Comparison of ENCODE assay signal across 8 cellular contexts in the genomic region with DNA sequence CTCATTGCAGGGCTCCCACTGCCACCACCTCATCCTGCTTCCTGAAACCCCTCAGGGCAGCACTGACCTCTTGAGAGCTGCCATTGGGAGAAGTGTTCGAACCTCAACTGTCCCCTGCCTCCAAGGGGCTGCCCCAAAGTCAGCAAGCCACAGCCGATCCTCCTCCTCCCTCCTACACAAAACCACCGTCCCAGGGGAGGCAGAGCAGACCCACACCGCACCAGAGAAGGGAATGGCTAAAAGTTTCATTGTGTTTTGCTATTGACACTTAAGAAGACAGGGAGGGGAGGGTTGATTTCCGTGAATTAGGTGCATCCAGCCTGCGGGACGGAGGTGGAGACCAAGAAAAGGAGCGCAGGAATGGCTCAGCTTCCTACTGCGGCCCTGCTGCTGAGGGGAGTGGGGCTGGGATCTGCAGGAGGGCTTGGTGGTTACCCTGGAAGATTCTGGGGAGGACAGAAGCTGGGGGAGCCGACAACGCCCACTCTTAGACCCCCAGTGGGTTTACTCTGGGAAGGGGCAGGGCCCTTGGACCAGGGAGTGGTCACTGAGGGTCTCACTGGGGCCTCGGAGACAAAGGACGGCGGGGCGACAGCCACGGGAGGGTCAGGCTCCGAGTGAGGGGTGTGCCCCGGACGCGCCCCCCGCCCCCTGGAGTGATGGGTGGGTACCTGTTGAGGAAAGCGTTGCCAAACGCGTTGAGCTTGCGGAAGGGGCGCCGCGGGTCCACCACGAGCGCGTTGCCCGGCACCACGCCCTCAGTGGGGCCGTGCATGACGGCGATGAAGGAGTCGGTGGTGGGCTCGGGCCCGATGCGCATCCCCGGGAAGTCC. TPM values are rescaled to one million over a fixed set of nuclear protein-coding genes. Genes with fewer than 3 reads are reported as not detected.
DNase-seq lines count a peak whose midpoint lies in the region; ATAC-seq, FAIRE-seq and TF ChIP-seq lines count a peak whose summit lies in the region.

No MANE protein-coding gene starts in this region.

- FAIRE-seq in GM12892 (lab: Jason Lieb, UNC): peak; percentile 89

- peak; percentile 40 for TF ChIP-seq POLR2A in GM12892 (IDR thresholded peaks at IDR 0.05; ENCODE audit: low read depth, low read length)

- peaks cover 7% of the 10 kb centered on the region for H3K4me1 ChIP-seq in iPS-20b (ENCODE audit: insufficient read depth, low read length)

- H3K9me3 Mint-ChIP-seq in activated naive CD8-positive, alpha-beta T cell (ENCODE audit: low read depth): no peaks in the 10 kb centered on the region
- H3K9me3 Mint-ChIP-seq in stimulated activated naive CD8-positive, alpha-beta T cell treated with anti-CD3 and anti-CD28 coated beads, Interleukin-15, Interleukin-2, amounts not matched to agents 100 ng/mL and 50 ng/mL, for 24 hours: no peaks in the 10 kb centered on the region

- H3K4me3 Mint-ChIP-seq in activated naive CD8-positive, alpha-beta T cell: peak overlapping the region; percentile 97
- peak overlapping the region; percentile 97 for H3K4me3 Mint-ChIP-seq in stimulated activated naive CD8-positive, alpha-beta T cell treated with anti-CD3 and anti-CD28 coated beads, Interleukin-15, Interleukin-2, amounts not matched to agents 100 ng/mL and 50 ng/mL, for 24 hours

- no peaks in the 10 kb centered on the region for H3K27me3 Mint-ChIP-seq in activated naive CD8-positive, alpha-beta T cell
- no peaks in the 10 kb centered on the region for H3K27me3 Mint-ChIP-seq in stimulated activated naive CD8-positive, alpha-beta T cell treated with anti-CD3 and anti-CD28 coated beads, Interleukin-15, Interleukin-2, amounts not matched to agents 100 ng/mL and 50 ng/mL, for 24 hours

- H3K27ac ChIP-seq in iPS-20b (ENCODE audit: low read length): no peak overlapping the region

- peaks cover 13% of the 10 kb centered on the region for H3K36me3 ChIP-seq in iPS-20b (ENCODE audit: insufficient read depth, low read depth, low read length)

- peaks cover 3% of the 10 kb centered on the region for H3K36me3 Mint-ChIP-seq in activated naive CD8-positive, alpha-beta T cell
- H3K36me3 Mint-ChIP-seq in stimulated activated naive CD8-positive, alpha-beta T cell treated with anti-CD3 and anti-CD28 coated beads, Interleukin-15, Interleukin-2, amounts not matched to agents 100 ng/mL and 50 ng/mL, for 24 hours (ENCODE audit: low read depth): peaks cover 45% of the 10 kb centered on the region

- peak overlapping the region; percentile 73 for H3K9ac ChIP-seq in iPS-20b (ENCODE audit: low read depth, low read length)

- no peak for DNase-seq in GM12892 (ENCODE audit: insufficient read length)
- DNase-seq in GDM1 (lab: John Stamatoyannopoulos, UW): no peak

- peaks cover 71% of the 10 kb centered on the region for H3K4me1 Mint-ChIP-seq in activated naive CD8-positive, alpha-beta T cell (ENCODE audit: low read depth)
- H3K4me1 Mint-ChIP-seq in stimulated activated naive CD8-positive, alpha-beta T cell treated with anti-CD3 and anti-CD28 coated beads, Interleukin-15, Interleukin-2, amounts not matched to agents 100 ng/mL and 50 ng/mL, for 24 hours (ENCODE audit: low read depth): peaks cover 79% of the 10 kb centered on the region

- ATAC-seq in HG03066 (IDR thresholded peaks at IDR 0.05; ENCODE audit: low read depth, unreplicated experiment) (peak; percentile 2), GM18870 (IDR thresholded peaks at IDR 0.05; ENCODE audit: unreplicated experiment) (no peak), GM18873 (IDR thresholded peaks at IDR 0.05; ENCODE audit: low FRiP score, unreplicated experiment) (no peak)

- no peaks in the 10 kb centered on the region; the same call in 1 of the 2 replicates for H3K9me3 ChIP-seq in iPS-20b (ENCODE audit: insufficient read depth, low read depth, low read length)

- peak overlapping the region; percentile 93 for H3K27ac Mint-ChIP-seq in activated naive CD8-positive, alpha-beta T cell
- H3K27ac Mint-ChIP-seq in stimulated activated naive CD8-positive, alpha-beta T cell treated with anti-CD3 and anti-CD28 coated beads, Interleukin-15, Interleukin-2, amounts not matched to agents 100 ng/mL and 50 ng/mL, for 24 hours: peak overlapping the region; percentile 92

- H3K27me3 ChIP-seq in iPS-20b (ENCODE audit: insufficient read depth, low read length): peaks cover 11% of the 10 kb centered on the region

- H3K4me3 ChIP-seq in iPS-20b (ENCODE audit: low read length): peak overlapping the region; percentile 93

RNA-seq across cellular contexts. Expression of a gene that starts 0.8 kb away (rescaled TPM):
- 76.6 TPM for polyA plus RNA-seq in GM12892 (2012; ENCODE audit: missing spikeins)

RNA-seq across cellular contexts. Expression of a gene that starts 33.2 kb away (rescaled TPM):
- polyA plus RNA-seq in GM12892 (2012; ENCODE audit: missing spikeins): 0.15 TPM

RNA-seq across cellular contexts. Expression of a gene that starts 39.4 kb away (rescaled TPM):
- 3.2 TPM for polyA plus RNA-seq in GM12892 (2012; ENCODE audit: missing spikeins)

RNA-seq across cellular contexts. Expression of a gene that starts 46.9 kb away (rescaled TPM):
- polyA plus RNA-seq in GM12892 (2012; ENCODE audit: missing spikeins): 8.6 TPM

RNA-seq across cellular contexts. Expression of a gene that starts 58.1 kb away (rescaled TPM):
- not detected for polyA plus RNA-seq in GM12892 (2012; ENCODE audit: missing spikeins)
